ENCODE assay signal across 8 cellular contexts in the genomic region with DNA sequence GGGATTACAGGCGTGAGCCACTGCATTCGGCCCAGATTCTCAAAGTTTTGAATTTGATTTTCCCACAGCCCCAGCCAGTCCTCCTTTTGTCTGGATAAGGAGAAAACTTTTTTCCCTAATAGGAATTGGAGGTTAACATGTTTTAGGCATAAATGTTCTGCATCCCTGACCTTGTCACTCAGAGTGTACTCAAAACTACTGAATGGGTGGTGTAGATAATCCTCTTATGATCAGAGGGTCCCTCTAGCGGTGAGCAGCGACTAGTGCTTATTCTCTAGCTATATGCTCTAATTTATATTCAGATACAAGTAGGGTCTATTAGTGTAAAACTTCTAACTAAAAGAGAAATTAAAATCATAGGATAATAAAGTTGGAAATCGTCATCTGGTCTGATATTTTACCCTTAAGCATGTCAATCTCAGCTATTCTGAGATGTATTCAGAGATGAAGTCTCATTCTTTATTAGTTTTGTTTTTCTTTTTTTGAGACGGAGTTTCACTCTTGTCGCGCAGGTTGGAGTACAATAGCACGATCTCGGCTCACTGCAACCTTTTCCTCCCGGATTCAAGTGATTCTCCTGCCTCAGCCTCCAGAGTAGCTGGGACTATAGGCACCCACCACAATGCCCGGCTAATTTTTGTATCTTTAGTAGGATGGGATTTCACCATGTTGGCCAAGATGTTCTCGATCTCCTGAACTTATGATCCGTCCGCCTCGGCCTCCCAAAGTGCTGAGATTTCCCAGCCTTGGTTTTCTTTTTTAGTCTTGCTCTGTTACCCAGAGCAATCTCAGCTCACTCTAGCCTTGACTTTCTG. TPM values are rescaled to one million over a fixed set of nuclear protein-coding genes. Genes with fewer than 3 reads are reported as not detected.
DNase-seq lines count a peak whose midpoint lies in the region; ATAC-seq and TF ChIP-seq lines count a peak whose summit lies in the region.

No MANE protein-coding gene starts in this region.

- intact Hi-C loops in tibial artery (cut with DNase I; ENCODE audit: low total_unique reads) = loop anchor here (5.0 kb wide), 1 partner anchor 60 kb away; a partner anchor contains a TSS

- H3K4me1 ChIP-seq in tibial artery = peaks cover 0 to 20% (median 12%) of the 10 kb centered on the region in 4 donors

- no peak overlapping the region for H3K4me3 ChIP-seq in GM12865 (ENCODE audit: low read depth, low read length)
- H3K4me3 ChIP-seq in tibial artery = no peak overlapping the region

- ATAC-seq in HG02852 (IDR thresholded peaks at IDR 0.05; ENCODE audit: unreplicated experiment) = no peak

- peaks cover 20 to 34% (median 29%) of the 10 kb centered on the region in 3 donors for H3K36me3 ChIP-seq in tibial artery

- no peaks in the 10 kb centered on the region for H3K27me3 ChIP-seq in tibial artery

- peak; percentile 89 for DNase-seq in GM12865 (ENCODE audit: low read depth)
- DNase-seq in M059J (ENCODE audit: low read depth) = peak; percentile 81
- DNase-seq in RKO (ENCODE audit: low spot score) = peak; percentile 94
- DNase-seq in activated T-helper 1 cell treated with anti-CD3 and anti-CD28 coated beads, Interleukin-2, amount 50 U/mL, for 16 hours (ENCODE audit: low read depth in 1 of 2, low spot score in 1 of 2) = peak; percentile 22 to 24
- peak; percentile 80 for DNase-seq in fibroblast of the conjunctiva (ENCODE audit: low read depth)
- DNase-seq in occipital lobe (lab: John Stamatoyannopoulos, UW) = peak; percentile 30
- peak in 1 of 2 donors; percentile 85 for DNase-seq in tibial artery

- TF ChIP-seq CTCF in GM12865 (IDR thresholded peaks at IDR 0.05; ENCODE audit: insufficient read depth, low read depth, low read length, missing control alignments) = peak; percentile 90
- peak; percentile 83 to 84 for TF ChIP-seq CTCF in tibial artery (IDR thresholded peaks at IDR 0.05)

- no peak overlapping the region for H3K27ac ChIP-seq in tibial artery

- no peaks in the 10 kb centered on the region for H3K9me3 ChIP-seq in tibial artery

RNA-seq across cellular contexts. Expression of a gene that starts 2.7 kb away (rescaled TPM):
- total RNA-seq in M059J (2014; rRNA removed; shearing (Covaris generic)) = 285 and 291 TPM in 2 replicates
- total RNA-seq in occipital lobe = 82.0 TPM

RNA-seq across cellular contexts. Expression of a gene that starts 30.2 kb away (rescaled TPM):
- 14.3 and 27.3 TPM in 2 replicates for total RNA-seq in M059J (2014; rRNA removed; shearing (Covaris generic))
- total RNA-seq in occipital lobe = 6.9 TPM

RNA-seq across cellular contexts. Expression of a gene that starts 53.5 kb away (rescaled TPM):
- total RNA-seq in M059J (2014; rRNA removed; shearing (Covaris generic)) = 78.6 and 82.6 TPM in 2 replicates
- 56.3 TPM for total RNA-seq in occipital lobe
